ENCODE assay signal across 6 cellular contexts in genomic region chr19:49422407-49423277, GRCh38. TPM values are rescaled to one million over a fixed set of nuclear protein-coding genes. Genes with fewer than 3 reads are reported as not detected.
A peak's percentile ranks its signal among the peaks of the same experiment; 100 is the strongest.
DNase-seq lines count a peak whose midpoint lies in the region; FAIRE-seq and TF ChIP-seq lines count a peak whose summit lies in the region.

No MANE protein-coding gene starts in this region.

- H3K9me3 ChIP-seq in SK-N-SH (no peaks in the 10 kb centered on the region), stomach (no peaks in the 10 kb centered on the region)

- intact Hi-C loops in stomach (cut with DNase I; ENCODE audit: low total_unique reads) = no loop called here

- peak overlapping the region; percentile 57; the same call in 1 of the 2 replicates for H3K4me2 ChIP-seq in SK-N-SH

- H2AFZ ChIP-seq in SK-N-SH (ENCODE audit: low read depth) = no peak overlapping the region

- no peak for TF ChIP-seq RAD21 in SK-N-SH (IDR thresholded peaks at IDR 0.05; ENCODE audit: low read length)

- peaks cover 11% of the 10 kb centered on the region for H3F3A ChIP-seq in SK-N-SH (replicated peaks; ENCODE audit: insufficient read depth)

- H3K4me1 ChIP-seq in SK-N-SH (ENCODE audit: control insufficient read depth in 1 of 2, insufficient read depth in 2 of 2, low read depth in 1 of 2, low read length in 1 of 2) (peaks cover 0 to 4% of the 10 kb centered on the region in 2 experiments; a peak in 2 of 4 replicates), stomach (peaks cover 19 to 33% (median 27%) of the 10 kb centered on the region in 4 donors)

- DNase-seq in GM12891 (ENCODE audit: insufficient read length, low spot score) (no peak), SK-N-SH (peak; percentile 85), fibroblast of mammary gland (ENCODE audit: low read depth) (peak; percentile 39), stomach (no peak), NK-92 (lab: John Stamatoyannopoulos, UW; ENCODE audit: unreplicated experiment) (no peak), H54 (ENCODE audit: insufficient read length, low spot score) (no peak)

- WGBS in SK-N-SH (ENCODE audit: low lambda C conversion rate) = 4% methylated on average over 37 of the region's 69 CpGs
- 4 to 9% (median 4%) methylated on average over 26 to 69 of the region's 69 CpGs for WGBS in stomach, 5 donors

- no peaks in the 10 kb centered on the region for H3K79me2 ChIP-seq in SK-N-SH (ENCODE audit: insufficient read depth)

- TF ChIP-seq EP300 in SK-N-SH (IDR thresholded peaks at IDR 0.05; ENCODE audit: borderline replicate concordance in 1 of 2, low read depth in 1 of 2, low read length in 1 of 2) (no peak), stomach (IDR thresholded peaks at IDR 0.05) (no peak)

- TF ChIP-seq POLR2A in GM12891 (IDR thresholded peaks at IDR 0.05; ENCODE audit: low read depth, low read length) = no peak
- no peak for TF ChIP-seq POLR2A in stomach (IDR thresholded peaks at IDR 0.05)
- no peak for TF ChIP-seq POLR2A in H54 (IDR thresholded peaks at IDR 0.05; ENCODE audit: low read depth, low read length)

- POLR2A ChIA-PET in SK-N-SH (lab: Yijun Ruan, JAX) = no interaction called here

- CTCF ChIA-PET in SK-N-SH (lab: Yijun Ruan, JAX) = interaction anchor here (0.6 to 17.5 kb wide), 7 partner anchors 11 to 56 kb away, joined by 3 to 108 read pairs (median 5); no protein-coding TSS in a partner anchor

- H3K9me2 ChIP-seq in SK-N-SH = no peaks in the 10 kb centered on the region

- TF ChIP-seq CTCF in SK-N-SH (IDR thresholded peaks at IDR 0.05) = peak; percentile 59
- no peak for TF ChIP-seq CTCF in fibroblast of mammary gland (conservative IDR thresholded peaks at IDR 0.05; ENCODE audit: control insufficient read depth, insufficient read depth, low read depth, low read length)
- TF ChIP-seq CTCF in stomach (IDR thresholded peaks at IDR 0.05) = peak in 2 of 7 experiments; percentile 14 to 15

- no peaks in the 10 kb centered on the region for H3K36me3 ChIP-seq in SK-N-SH (replicated peaks in 1 of 2; ENCODE audit: control insufficient read depth in 1 of 2, insufficient read depth in 2 of 2, low read length in 1 of 2)
- no peaks in the 10 kb centered on the region for H3K36me3 ChIP-seq in stomach

- H3K27ac ChIP-seq in SK-N-SH (ENCODE audit: low read depth in 2 of 2, low read length in 1 of 2) (no peak overlapping the region), stomach (no peak overlapping the region)

- peak overlapping the region; percentile 21 to 44; a peak in 2 of 4 replicates for H3K4me3 ChIP-seq in SK-N-SH (ENCODE audit: low read depth in 2 of 2, low read length in 1 of 2)
- H3K4me3 ChIP-seq in fibroblast of mammary gland (ENCODE audit: control insufficient read depth, low read depth, low read length) = no peak overlapping the region
- peak overlapping the region; percentile 9 to 44 (median 21) for H3K4me3 ChIP-seq in stomach

- H3K27me3 ChIP-seq in SK-N-SH (ENCODE audit: insufficient read depth) (peaks cover 99% of the 10 kb centered on the region), stomach (peaks cover 35 to 100% (median 89%) of the 10 kb centered on the region in 3 donors)

- no peak overlapping the region for H3K9ac ChIP-seq in SK-N-SH

- no peaks in the 10 kb centered on the region for H4K20me1 ChIP-seq in SK-N-SH (ENCODE audit: insufficient read depth)

- FAIRE-seq in GM12891 (lab: Jason Lieb, UNC) (no peak), H54 (lab: Jason Lieb, UNC) (no peak)

TF ChIP-seq in GM12891, 5 proteins besides CTCF, POLR2A, EP300 and RAD21:
- no peak for TF ChIP-seq PAX5 (IDR thresholded peaks at IDR 0.05; ENCODE audit: insufficient read depth, low read length, severe bottlenecking)
- TF ChIP-seq TAF1 (IDR thresholded peaks at IDR 0.05; ENCODE audit: low read depth, low read length) = no peak
- TF ChIP-seq POLR2AphosphoS5 (IDR thresholded peaks at IDR 0.05; ENCODE audit: low read depth, low read length) = no peak
- TF ChIP-seq SPI1 (IDR thresholded peaks at IDR 0.05; ENCODE audit: low read depth, low read length) = 0 out of 2 replicates have a peak, but pooled peaks have one; percentile 13

TF ChIP-seq in SK-N-SH, 30 proteins besides CTCF, POLR2A, EP300 and RAD21:
- TF ChIP-seq MEF2A (IDR thresholded peaks at IDR 0.05; ENCODE audit: borderline replicate concordance, low read depth) = no peak

RNA-seq across cellular contexts. Expression of gene PTH2, which starts 0.6 kb away (rescaled TPM):
- not detected for polyA plus RNA-seq in GM12891 (2012; ENCODE audit: low read depth, missing spikeins)
- polyA plus RNA-seq in SK-N-SH (2012; rRNA removed) (not detected in 2 replicates), stomach (not detected)
- polyA plus RNA-seq in SK-N-SH (2012; cell fraction: cytosol; rRNA removed) = not detected in 2 replicates
- not detected in 2 replicates for polyA plus RNA-seq in SK-N-SH (2012; cell fraction: nucleus; rRNA removed)
- not detected for total RNA-seq in stomach

RNA-seq across cellular contexts. Expression of gene GFY, which starts 2.5 kb away (rescaled TPM):
- polyA plus RNA-seq in GM12891 (2012; ENCODE audit: low read depth, missing spikeins) = not detected
- polyA plus RNA-seq in SK-N-SH (2012; rRNA removed) = not detected in 2 replicates
- polyA plus RNA-seq in SK-N-SH (2012; cell fraction: cytosol; rRNA removed) = not detected in 2 replicates
- not detected in 2 replicates for polyA plus RNA-seq in SK-N-SH (2012; cell fraction: nucleus; rRNA removed)
- total RNA-seq in stomach = not detected
- not detected for polyA plus RNA-seq in stomach

RNA-seq across cellular contexts. Expression of gene SLC17A7, which starts 18.7 kb away (rescaled TPM):
- polyA plus RNA-seq in GM12891 (2012; ENCODE audit: low read depth, missing spikeins) = 0.09 TPM
- 0.39 and 0.59 TPM in 2 replicates for polyA plus RNA-seq in SK-N-SH (2012; rRNA removed)
- polyA plus RNA-seq in SK-N-SH (2012; cell fraction: cytosol; rRNA removed) = 0.21 and 0.33 TPM in 2 replicates
- 1.8 and 1.9 TPM in 2 replicates for polyA plus RNA-seq in SK-N-SH (2012; cell fraction: nucleus; rRNA removed)
- total RNA-seq in stomach = 1 to 10 TPM in 3 of 5 donors, not detected in 2; 1.1 to 2.0 (median 1.8) TPM
- under 1 TPM; 0.25 to 0.76 (median 0.65) TPM for polyA plus RNA-seq in stomach

RNA-seq across cellular contexts. Expression of gene PIH1D1, which starts 29.0 kb away (rescaled TPM):
- 116 TPM for polyA plus RNA-seq in GM12891 (2012; ENCODE audit: low read depth, missing spikeins)
- polyA plus RNA-seq in SK-N-SH (2012; rRNA removed) = 145 and 157 TPM in 2 replicates
- 112 and 120 TPM in 2 replicates for polyA plus RNA-seq in SK-N-SH (2012; cell fraction: cytosol; rRNA removed)
- 301 and 343 TPM in 2 replicates for polyA plus RNA-seq in SK-N-SH (2012; cell fraction: nucleus; rRNA removed)
- 100 to 1,000 TPM in 1 of 5 donors, 10 to 100 TPM in 4; 58.9 to 193 (median 70.7) TPM for total RNA-seq in stomach
- polyA plus RNA-seq in stomach = 100 to 1,000 TPM in 2 of 3 donors, 10 to 100 TPM in 1; 94.5 to 110 (median 108) TPM

RNA-seq across cellular contexts. Expression of gene ALDH16A1, which starts 30.4 kb away (rescaled TPM):
- 13.7 TPM for polyA plus RNA-seq in GM12891 (2012; ENCODE audit: low read depth, missing spikeins)
- 13.6 and 15.7 TPM in 2 replicates for polyA plus RNA-seq in SK-N-SH (2012; rRNA removed)
- 4.0 and 10.0 TPM in 2 replicates for polyA plus RNA-seq in SK-N-SH (2012; cell fraction: cytosol; rRNA removed)
- polyA plus RNA-seq in SK-N-SH (2012; cell fraction: nucleus; rRNA removed) = 44.6 and 65.5 TPM in 2 replicates
- 100 to 1,000 TPM in 1 of 5 donors, 10 to 100 TPM in 4; 27.9 to 198 (median 42.6) TPM for total RNA-seq in stomach
- 10 to 100 TPM; 32.2 to 43.1 (median 42.5) TPM for polyA plus RNA-seq in stomach

Comparison
In these comparisons a context has a peak if more than half of its experiments do, and no peak if none do; other contexts are left out.
1. DNase-seq: peak in SK-N-SH (single experiment) and fibroblast of mammary gland (single experiment); none in GM12891 (single experiment), stomach (single experiment), NK-92 (single experiment) and H54 (single experiment).